Comparison of ENCODE assay signal across 17 cellular contexts in genomic region chrX:23103546-23103945, GRCh38.
A peak's percentile ranks its signal among the peaks of the same experiment; 100 is the strongest.
DNase-seq lines count a peak whose midpoint lies in the region; ATAC-seq, FAIRE-seq and TF ChIP-seq lines count a peak whose summit lies in the region.
"Had no signal": no experiment of that assay in that cellular context is flagged by ENCODE, and none has a peak within 500 bp of the region (broad histone marks: within the 10 kb centered on the region; RNA-seq: fewer than 3 reads in every experiment).

No MANE protein-coding gene starts in this region.

- no peak overlapping the region for H3K4me3 ChIP-seq in H1 (ENCODE audit: extremely low read depth in 1 of 4, insufficient read depth in 2 of 4, low read depth in 3 of 4, low read length in 4 of 4)
- H3K4me3 ChIP-seq: BLaER1 treated with 17β-estradiol and CSF1 and Interleukin-3, amounts not matched to agents 10 nM and 100 nM; GM12878; K562 had no signal

- no peaks in the 10 kb centered on the region for H3K36me3 ChIP-seq in H1 (ENCODE audit: control insufficient read depth in 2 of 4, insufficient read depth in 4 of 4, low read length in 3 of 4)
- H3K36me3 ChIP-seq: BLaER1 treated with 17β-estradiol and CSF1 and Interleukin-3, amounts not matched to agents 10 nM and 100 nM had no signal

- no peak overlapping the region for H3K14ac ChIP-seq in H1 (ENCODE audit: insufficient read length)

- TF ChIP-seq POLR2A in H1 (IDR thresholded peaks at IDR 0.05; ENCODE audit: control extremely low read depth in 1 of 2, low read depth in 2 of 2, low read length in 2 of 2), result no peak

- H3K79me2 ChIP-seq in H1 (ENCODE audit: control insufficient read depth in 1 of 2, insufficient read depth in 2 of 2, low read length in 2 of 2), result no peaks in the 10 kb centered on the region

- H3K27ac ChIP-seq in H1 (ENCODE audit: low read depth, low read length), result no peak overlapping the region
- H3K27ac ChIP-seq: 22Rv1; BLaER1 treated with 17β-estradiol and CSF1 and Interleukin-3, amounts not matched to agents 10 nM and 100 nM; HL-60 had no signal

- no peaks in the 10 kb centered on the region for H3K27me3 Mint-ChIP-seq in activated CD4-positive, alpha-beta T cell treated with anti-CD3 and anti-CD28 coated beads, Interleukin-2, amount 10 ng/mL, durations not matched to agents 7 days and 5 days
- H3K27me3 Mint-ChIP-seq: CD4-positive, CD25-positive, alpha-beta regulatory T cell had no signal

- no peak overlapping the region for H2BK20ac ChIP-seq in H1 (ENCODE audit: low read length)

- H3K27ac Mint-ChIP-seq in activated CD4-positive, alpha-beta T cell treated with anti-CD3 and anti-CD28 coated beads, Interleukin-2, amount 10 ng/mL, durations not matched to agents 7 days and 5 days, result no peak overlapping the region

- no peak overlapping the region for H3K9ac ChIP-seq in H1 (replicated peaks in 1 of 4; ENCODE audit: extremely low read depth in 1 of 4, low read depth in 3 of 4, low read length in 3 of 4)
- H3K9ac ChIP-seq: BLaER1 treated with 17β-estradiol and CSF1 and Interleukin-3, amounts not matched to agents 10 nM and 100 nM had no signal

- H3K4me1 ChIP-seq in H1 (replicated peaks in 1 of 4; ENCODE audit: control insufficient read depth in 3 of 4, insufficient read depth in 4 of 4, low read length in 3 of 4), result no peaks in the 10 kb centered on the region

- no peak overlapping the region for H3K18ac ChIP-seq in H1 (ENCODE audit: extremely low read depth, low read length)

- ATAC-seq in GM21515 (IDR thresholded peaks at IDR 0.05; ENCODE audit: unreplicated experiment), result no peak
- ATAC-seq in GM18517 (IDR thresholded peaks at IDR 0.05; ENCODE audit: unreplicated experiment), result no peak
- ATAC-seq: GM12878, HCT116, K562 had no signal

- H3K56ac ChIP-seq in H1 (replicated peaks; ENCODE audit: insufficient read length, low read depth, low read length), result no peak overlapping the region

- no peak overlapping the region for H2AK5ac ChIP-seq in H1 (ENCODE audit: low read depth, low read length)

- CTCF ChIA-PET in H1 (lab: Charles Lee; ENCODE audit: partially characterized antibody), result interaction anchor here (0.7 to 1.2 kb wide), 2 partner anchors 17 to 108 kb away, joined by 3 read pairs; no protein-coding TSS in a partner anchor
- CTCF ChIA-PET in activated CD4-positive, alpha-beta T cell treated with anti-CD3 and anti-CD28 coated beads, Interleukin-2, amount 10 ng/mL, durations not matched to agents 7 days and 5 days (lab: Charles Lee), result no interaction called here

- H3K9me3 ChIP-seq in H1 (ENCODE audit: insufficient read depth in 2 of 2, low read depth in 1 of 2, low read length in 1 of 2), result no peaks in the 10 kb centered on the region

- FAIRE-seq in H1 (lab: Jason Lieb, UNC), result peak; percentile 85
- FAIRE-seq: GM12878, GM18507, K562 had no signal

- DNase-seq in NCI-H748 (lab: John Stamatoyannopoulos, UW; ENCODE audit: unreplicated experiment) (peak; percentile 0), NCI-H748 treated with DMSO at 0.1 percent for 48 hours (lab: John Stamatoyannopoulos, UW) (no peak), H1 (ENCODE audit: low read depth in 1 of 2, low spot score in 2 of 2) (no peak), iPS-NIHi11 (ENCODE audit: low spot score) (peak; percentile 11)
- DNase-seq in activated CD4-positive, alpha-beta T cell treated with anti-CD3 and anti-CD28 coated beads, Interleukin-2, amount 10 ng/mL, durations not matched to agents 7 days and 5 days, result no peak
- no peak for DNase-seq in activated naive CD4-positive, alpha-beta T cell treated with Interleukin-2 at 50 U/mL for 16 hours
- DNase-seq: CD4-positive, CD25-positive, alpha-beta regulatory T cell; GOT3 had no signal

- no peaks in the 10 kb centered on the region for H3K23me2 ChIP-seq in H1 (ENCODE audit: low read depth, low read length)

- no peak overlapping the region for H3K23ac ChIP-seq in H1 (ENCODE audit: insufficient read length)

- no peaks in the 10 kb centered on the region for H3K36me3 Mint-ChIP-seq in activated CD4-positive, alpha-beta T cell treated with anti-CD3 and anti-CD28 coated beads, Interleukin-2, amount 10 ng/mL, durations not matched to agents 7 days and 5 days (ENCODE audit: low read depth)
- H3K36me3 Mint-ChIP-seq: CD4-positive, CD25-positive, alpha-beta regulatory T cell had no signal

- H3K4me2 ChIP-seq in H1 (ENCODE audit: insufficient read depth in 1 of 2, low read depth in 2 of 2, low read length in 2 of 2), result no peak overlapping the region
- H3K4me2 ChIP-seq: BLaER1 treated with 17β-estradiol and CSF1 and Interleukin-3, amounts not matched to agents 10 nM and 100 nM had no signal

- no peaks in the 10 kb centered on the region for H3K79me1 ChIP-seq in H1 (ENCODE audit: low read depth, low read length)

- no peak overlapping the region for H2BK120ac ChIP-seq in H1 (replicated peaks; ENCODE audit: low read depth, low read length)

- TF ChIP-seq CTCF in H1 (IDR thresholded peaks at IDR 0.05; ENCODE audit: control extremely low read depth in 1 of 3, insufficient read depth in 1 of 3, low read depth in 1 of 3, low read length in 3 of 3), result peak in 2 of 3 experiments; percentile 20 to 50; a peak in 2 of 4 replicates

- no peak overlapping the region for H2AFZ ChIP-seq in H1 (ENCODE audit: low read length)

- H4K5ac ChIP-seq in H1 (ENCODE audit: insufficient read length, low read depth, low read length), result no peak overlapping the region

- WGBS in H1 (ENCODE audit: extremely low coverage in 1 of 2, insufficient coverage in 1 of 2, insufficient read length in 1 of 2, insufficient replicate concordance in 2 of 2, low coverage in 1 of 2, low lambda C conversion rate in 2 of 2, missing lambda C conversion rate in 1 of 2), 2 experiments, result 64% methylated on average over 4 of the region's 4 CpGs; no CpG with 5 or more reads in 1 of the 2 experiments

- no peaks in the 10 kb centered on the region for H3K4me1 Mint-ChIP-seq in activated CD4-positive, alpha-beta T cell treated with anti-CD3 and anti-CD28 coated beads, Interleukin-2, amount 10 ng/mL, durations not matched to agents 7 days and 5 days
- H3K4me1 Mint-ChIP-seq: CD4-positive, CD25-positive, alpha-beta regulatory T cell had no signal

- H4K8ac ChIP-seq in H1 (ENCODE audit: extremely low read depth, insufficient read depth, low read length), result no peak overlapping the region

- no peak overlapping the region for H3K4me3 Mint-ChIP-seq in activated CD4-positive, alpha-beta T cell treated with anti-CD3 and anti-CD28 coated beads, Interleukin-2, amount 10 ng/mL, durations not matched to agents 7 days and 5 days
- H3K4me3 Mint-ChIP-seq: CD4-positive, CD25-positive, alpha-beta regulatory T cell had no signal

- POLR2A ChIA-PET in H1 (lab: Charles Lee; ENCODE audit: partially characterized antibody), result no interaction called here
- POLR2A ChIA-PET in activated CD4-positive, alpha-beta T cell treated with anti-CD3 and anti-CD28 coated beads, Interleukin-2, amount 10 ng/mL, durations not matched to agents 7 days and 5 days (lab: Charles Lee), result no interaction called here

- no peak overlapping the region for H2BK12ac ChIP-seq in H1 (ENCODE audit: low read depth, low read length)

- no peak overlapping the region for H3K4ac ChIP-seq in H1 (replicated peaks; ENCODE audit: insufficient read length, low read depth, low read length)

- TF ChIP-seq EP300 in H1 (IDR thresholded peaks at IDR 0.05; ENCODE audit: borderline replicate concordance in 1 of 2, low read depth in 2 of 2, low read length in 2 of 2), result no peak

- H2BK5ac ChIP-seq in H1 (ENCODE audit: low read depth, low read length), result no peak overlapping the region

- peak; percentile 56 to 61 for TF ChIP-seq RAD21 in H1 (IDR thresholded peaks at IDR 0.05 in 1 of 2, conservative IDR thresholded peaks at IDR 0.05 in 1 of 2; ENCODE audit: low read depth in 2 of 2, low read length in 2 of 2)

- no peaks in the 10 kb centered on the region for H4K20me1 ChIP-seq in H1 (replicated peaks in 1 of 2; ENCODE audit: control insufficient read depth in 1 of 2, insufficient read depth in 2 of 2, low read length in 2 of 2)
- H4K20me1 ChIP-seq: BLaER1 treated with 17β-estradiol and CSF1 and Interleukin-3, amounts not matched to agents 10 nM and 100 nM had no signal

- H4K91ac ChIP-seq in H1 (replicated peaks; ENCODE audit: insufficient read length, low read length), result no peak overlapping the region

- no peaks in the 10 kb centered on the region for H3K27me3 ChIP-seq in H1 (replicated peaks in 1 of 4; ENCODE audit: control insufficient read depth in 3 of 4, extremely low read depth in 1 of 4, insufficient read depth in 3 of 4, low read length in 3 of 4)
- H3K27me3 ChIP-seq: BLaER1 treated with 17β-estradiol and CSF1 and Interleukin-3, amounts not matched to agents 10 nM and 100 nM had no signal

- no peak overlapping the region for H2BK15ac ChIP-seq in H1 (ENCODE audit: low read length)

- H3K9me3 Mint-ChIP-seq in activated CD4-positive, alpha-beta T cell treated with anti-CD3 and anti-CD28 coated beads, Interleukin-2, amount 10 ng/mL, durations not matched to agents 7 days and 5 days, result no peaks in the 10 kb centered on the region

TF ChIP-seq in H1, 55 proteins besides CTCF, POLR2A, EP300 and RAD21:
- TF ChIP-seq TEAD4 (IDR thresholded peaks at IDR 0.05; ENCODE audit: low read depth, low read length), result no peak
- TF ChIP-seq TCF12 (IDR thresholded peaks at IDR 0.05; ENCODE audit: low read depth, low read length), result no peak
- no peak for TF ChIP-seq ATF3 (IDR thresholded peaks at IDR 0.05; ENCODE audit: insufficient read depth, low read depth, low read length)
- TF ChIP-seq BACH1 (IDR thresholded peaks at IDR 0.05; ENCODE audit: low read length), result no peak

Comparison
In these comparisons a context has a peak if more than half of its experiments do, and no peak if none do; other contexts are left out.
1. DNase-seq: peak in NCI-H748 (single experiment) and iPS-NIHi11 (single experiment); none in NCI-H748 treated with DMSO at 0.1 percent for 48 hours (single experiment), H1 (0 of 2), activated CD4-positive, alpha-beta T cell treated with anti-CD3 and anti-CD28 coated beads, Interleukin-2, amount 10 ng/mL, durations not matched to agents 7 days and 5 days (single experiment) and activated naive CD4-positive, alpha-beta T cell treated with Interleukin-2 at 50 U/mL for 16 hours (single experiment).